In genomic region chr11:20417771-20418170, GRCh38 we compare ENCODE assay signal across 27 cellular contexts.
"Had no signal": no experiment of that assay in that cellular context is flagged by ENCODE, and none has a peak within 500 bp of the region (broad histone marks: within the 10 kb centered on the region; RNA-seq: fewer than 3 reads in every experiment).

No MANE protein-coding gene starts in this region.

- H3K27ac ChIP-seq: colonic mucosa, esophagus squamous epithelium, heart right ventricle, left lung, parathyroid adenoma, right atrium auricular region, suprapubic skin, transverse colon, upper lobe of right lung, vagina had no signal

- ATAC-seq: heart right ventricle; left cardiac atrium; left lung; mucosa of descending colon; natural killer cell treated with Interleukin-12 subunit alpha and Interleukin-12 subunit beta and Interleukin-15 and Interleukin-18, amount 100 ng/mL, for 72 hours; sciatic nerve; upper lobe of right lung had no signal

- H3K4me3 ChIP-seq: colonic mucosa, esophagus squamous epithelium, heart right ventricle, left lung, mucosa of descending colon, right atrium auricular region, smooth muscle cell, suprapubic skin, transverse colon, upper lobe of right lung, vagina had no signal

- H3K4me1 ChIP-seq: colonic mucosa, esophagus squamous epithelium, heart right ventricle, left lung, parathyroid adenoma, right atrium auricular region, suprapubic skin, transverse colon, upper lobe of right lung, vagina had no signal

- FAIRE-seq: endothelial cell of umbilical vein had no signal

- H2AFZ ChIP-seq: parathyroid adenoma had no signal

- H3K36me3 ChIP-seq: colonic mucosa, transverse colon had no signal

- H3K9ac ChIP-seq: parathyroid adenoma had no signal

- H3K27me3 ChIP-seq: colonic mucosa, esophagus squamous epithelium, heart right ventricle, left lung, right atrium auricular region, suprapubic skin, transverse colon, upper lobe of right lung, vagina had no signal

- H3K9me3 ChIP-seq: colonic mucosa, esophagus squamous epithelium, heart right ventricle, left lung, mucosa of descending colon, right atrium auricular region, suprapubic skin, transverse colon, upper lobe of right lung, vagina had no signal

- DNase-seq: colonic mucosa; effector memory CD4-positive, alpha-beta T cell; esophagus squamous epithelium; foreskin melanocyte; glutamatergic neuron; heart right ventricle; hippocampal formation; left cardiac atrium; left lung; mesenchymal stem cell; mucosa of descending colon; naive B cell; stimulated activated CD4-positive, alpha-beta T cell treated with anti-CD3 and anti-CD28 coated beads, Interleukin-12 subunit alpha, Interleukin-12 subunit beta, amount 100 ng/mL, for 4 hours; stimulated activated CD4-positive, alpha-beta T cell treated with anti-CD3 and anti-CD28 coated beads, Interleukin-1b, Interleukin-23, amount 100 ng/mL, for 48 hours; stimulated activated CD4-positive, alpha-beta T cell treated with anti-CD3 and anti-CD28 coated beads, Interleukin-4, amount 100 ng/mL, for 1 hour; stimulated activated CD8-positive, alpha-beta memory T cell treated with anti-CD3 and anti-CD28 coated beads, Interleukin-4, amount 100 ng/mL, for 48 hours; stimulated activated naive CD4-positive, alpha-beta T cell treated with Interleukin-2 at 50 U/mL for 16 hours; transverse colon; upper lobe of right lung had no signal

- H3K79me2 ChIP-seq: parathyroid adenoma had no signal

- H3K4me2 ChIP-seq: smooth muscle cell had no signal
